Comparison of ENCODE assay signal across 7 cellular contexts in genomic region chr20:9255171-9255570, GRCh38.
"Had no signal": no experiment of that assay in that cellular context is flagged by ENCODE, and none has a peak within 500 bp of the region (broad histone marks: within the 10 kb centered on the region; RNA-seq: fewer than 3 reads in every experiment).

No MANE protein-coding gene starts in this region.

- DNase-seq: H9, HFFc6, IMR-90, KG1 had no signal

- H2AFZ ChIP-seq: GM23338 had no signal

- H3K4me3 ChIP-seq: GM23338, K562 had no signal

- H3K4me2 ChIP-seq: GM23338 had no signal

- ATAC-seq: GM23338, HCT116, K562 had no signal
